ENCODE assay signal across 1 cellular context in genomic region chr1:26907071-26907922, GRCh38.
TF ChIP-seq lines count a peak whose summit lies in the region.

No MANE protein-coding gene starts in this region.

TF ChIP-seq in K562, 482 proteins besides CTCF, POLR2A, EP300 and RAD21 (continued from another document and continues in another):
- no peak for TF ChIP-seq GMEB1 (CRISPR knock-in tag; IDR thresholded peaks at IDR 0.05)
- TF ChIP-seq MXD1 (CRISPR knock-in tag; IDR thresholded peaks at IDR 0.05; ENCODE audit: borderline replicate concordance, poor library complexity, severe bottlenecking): no peak
- TF ChIP-seq ZNF444 (CRISPR knock-in tag; IDR thresholded peaks at IDR 0.05): no peak
- TF ChIP-seq JUND (IDR thresholded peaks at IDR 0.05; ENCODE audit: borderline replicate concordance, low read depth, low read length): peak; percentile 86
- peak; percentile 82; the same call in 1 of the 3 replicates for TF ChIP-seq JUND (tag; IDR thresholded peaks at IDR 0.05; ENCODE audit: borderline replicate concordance, low read depth, low read length)
- TF ChIP-seq ZNF655 (CRISPR knock-in tag; IDR thresholded peaks at IDR 0.05): no peak
- no peak for TF ChIP-seq ZFX (CRISPR knock-in tag; IDR thresholded peaks at IDR 0.05)
- TF ChIP-seq SNIP1 (IDR thresholded peaks at IDR 0.05; ENCODE audit: low read depth): no peak
- TF ChIP-seq PPARD (CRISPR knock-in tag; IDR thresholded peaks at IDR 0.05): no peak
- TF ChIP-seq ZNF79 (CRISPR knock-in tag; IDR thresholded peaks at IDR 0.05; ENCODE audit: low read depth): no peak
- no peak for TF ChIP-seq RNF2 (IDR thresholded peaks at IDR 0.05)
- no peak for TF ChIP-seq NONO (IDR thresholded peaks at IDR 0.05; ENCODE audit: low read depth in 2 of 2, low read length in 1 of 2)
- no peak for TF ChIP-seq ZNF134 (CRISPR knock-in tag; conservative IDR thresholded peaks at IDR 0.05)
- TF ChIP-seq SREBF1 (IDR thresholded peaks at IDR 0.05; ENCODE audit: borderline replicate concordance, low read depth, low read length): no peak
- TF ChIP-seq HMGN3 (IDR thresholded peaks at IDR 0.05; ENCODE audit: borderline replicate concordance, extremely low read depth, insufficient read length, low read depth, low read length): no peak
- no peak for TF ChIP-seq HLTF (IDR thresholded peaks at IDR 0.05)
- TF ChIP-seq ZNF766 (CRISPR knock-in tag; conservative IDR thresholded peaks at IDR 0.05): no peak
- no peak for TF ChIP-seq CBX5 (IDR thresholded peaks at IDR 0.05; ENCODE audit: borderline replicate concordance, low read depth)
- TF ChIP-seq TAF7 (tag; IDR thresholded peaks at IDR 0.05): no peak
- no peak for TF ChIP-seq ZNF644 (tag; IDR thresholded peaks at IDR 0.05; ENCODE audit: low read depth)
- TF ChIP-seq SAFB2 (IDR thresholded peaks at IDR 0.05; ENCODE audit: borderline replicate concordance, low read depth, low read length, severe bottlenecking): no peak
- no peak for TF ChIP-seq ZBTB7A (IDR thresholded peaks at IDR 0.05; ENCODE audit: borderline replicate concordance, control insufficient read depth, low read depth, low read length)
- TF ChIP-seq KLF6 (CRISPR knock-in tag; IDR thresholded peaks at IDR 0.05; ENCODE audit: borderline replicate concordance): no peak
- TF ChIP-seq KHSRP (IDR thresholded peaks at IDR 0.05): no peak
- TF ChIP-seq HDAC3 (IDR thresholded peaks at IDR 0.05; ENCODE audit: borderline replicate concordance, partially characterized antibody): no peak
- no peak for TF ChIP-seq E2F3 (CRISPR knock-in tag; IDR thresholded peaks at IDR 0.05)
- no peak for TF ChIP-seq YY1 (IDR thresholded peaks at IDR 0.05; ENCODE audit: borderline replicate concordance in 1 of 3, control insufficient read depth in 1 of 3, extremely low read depth in 1 of 3, insufficient read depth in 3 of 3, insufficient read length in 1 of 3, insufficient replicate concordance in 2 of 3, low read depth in 1 of 3, low read length in 2 of 3)
- no peak for TF ChIP-seq ZNF146 (CRISPR knock-in tag; IDR thresholded peaks at IDR 0.05; ENCODE audit: unreplicated experiment)
- peak; percentile 31; the same call in 1 of the 2 replicates for TF ChIP-seq EHMT2 (IDR thresholded peaks at IDR 0.05)
- no peak for TF ChIP-seq HMBOX1 (IDR thresholded peaks at IDR 0.05)
- TF ChIP-seq CREB3 (tag; conservative IDR thresholded peaks at IDR 0.05; ENCODE audit: low read depth): no peak
- TF ChIP-seq RBM14 (IDR thresholded peaks at IDR 0.05; ENCODE audit: borderline replicate concordance, insufficient read depth, low read depth, low read length): no peak
- TF ChIP-seq CHCHD3 (CRISPR knock-in tag; IDR thresholded peaks at IDR 0.05): no peak
- no peak for TF ChIP-seq FOXM1 (IDR thresholded peaks at IDR 0.05; ENCODE audit: low read depth)
- no peak for TF ChIP-seq FOXM1 (CRISPR knock-in tag; IDR thresholded peaks at IDR 0.05; ENCODE audit: low read depth)
- peak; percentile 92 for TF ChIP-seq JUN (IDR thresholded peaks at IDR 0.05; ENCODE audit: borderline replicate concordance, low read depth, low read length)
- no peak for TF ChIP-seq JUN (CRISPR knock-in tag; IDR thresholded peaks at IDR 0.05; ENCODE audit: borderline replicate concordance)
- no peak for TF ChIP-seq TEAD2 (tag; IDR thresholded peaks at IDR 0.05)
- TF ChIP-seq KDM5B (IDR thresholded peaks at IDR 0.05; ENCODE audit: insufficient replicate concordance, low read depth, low read length): no peak
- no peak for TF ChIP-seq THRB (CRISPR knock-in tag; conservative IDR thresholded peaks at IDR 0.05)
- peak; percentile 53 for TF ChIP-seq SMARCA4 (IDR thresholded peaks at IDR 0.05)
- no peak for TF ChIP-seq POLR3A (IDR thresholded peaks at IDR 0.05; ENCODE audit: borderline replicate concordance, extremely low read depth, insufficient read depth, insufficient read length)
- TF ChIP-seq TRIM28 (IDR thresholded peaks at IDR 0.05): no peak
- peak; percentile 55; the same call in 1 of the 2 replicates for TF ChIP-seq DPF2 (IDR thresholded peaks at IDR 0.05)
- no peak for TF ChIP-seq PATZ1 (CRISPR knock-in tag; IDR thresholded peaks at IDR 0.05; ENCODE audit: borderline replicate concordance)
- no peak for TF ChIP-seq ZNF436 (CRISPR knock-in tag; IDR thresholded peaks at IDR 0.05)
- no peak for TF ChIP-seq ZNF398 (CRISPR knock-in tag; IDR thresholded peaks at IDR 0.05)
- no peak for TF ChIP-seq MYC (IDR thresholded peaks at IDR 0.05; ENCODE audit: low read depth, low read length)
- no peak for TF ChIP-seq MYC (CRISPR knock-in tag; IDR thresholded peaks at IDR 0.05; ENCODE audit: borderline replicate concordance, low read depth)
- TF ChIP-seq ARID1B (IDR thresholded peaks at IDR 0.05): peak; percentile 61
- peak; percentile 16 for TF ChIP-seq TAF1 (IDR thresholded peaks at IDR 0.05; ENCODE audit: control insufficient read depth, extremely low read depth, insufficient read depth, low read length, severe bottlenecking)
- no peak for TF ChIP-seq SRSF9 (IDR thresholded peaks at IDR 0.05; ENCODE audit: borderline replicate concordance, low read depth, low read length)
- 0 out of 2 replicates have a peak, but pooled peaks have one; percentile 36 for TF ChIP-seq NFIX (CRISPR knock-in tag; IDR thresholded peaks at IDR 0.05; ENCODE audit: low read depth)
- no peak for TF ChIP-seq ZNF584 (CRISPR knock-in tag; IDR thresholded peaks at IDR 0.05; ENCODE audit: low read depth)
- TF ChIP-seq ARID3B (CRISPR knock-in tag; IDR thresholded peaks at IDR 0.05; ENCODE audit: borderline replicate concordance): no peak
- TF ChIP-seq ZNF282 (CRISPR knock-in tag; IDR thresholded peaks at IDR 0.05): no peak
- TF ChIP-seq BCLAF1 (IDR thresholded peaks at IDR 0.05; ENCODE audit: borderline replicate concordance in 1 of 2, control insufficient read depth in 1 of 2, low read depth in 2 of 2, low read length in 1 of 2): no peak
- no peak for TF ChIP-seq DNMT1 (IDR thresholded peaks at IDR 0.05)
